Comparison of ENCODE assay signal across 8 cellular contexts in the genomic region with DNA sequence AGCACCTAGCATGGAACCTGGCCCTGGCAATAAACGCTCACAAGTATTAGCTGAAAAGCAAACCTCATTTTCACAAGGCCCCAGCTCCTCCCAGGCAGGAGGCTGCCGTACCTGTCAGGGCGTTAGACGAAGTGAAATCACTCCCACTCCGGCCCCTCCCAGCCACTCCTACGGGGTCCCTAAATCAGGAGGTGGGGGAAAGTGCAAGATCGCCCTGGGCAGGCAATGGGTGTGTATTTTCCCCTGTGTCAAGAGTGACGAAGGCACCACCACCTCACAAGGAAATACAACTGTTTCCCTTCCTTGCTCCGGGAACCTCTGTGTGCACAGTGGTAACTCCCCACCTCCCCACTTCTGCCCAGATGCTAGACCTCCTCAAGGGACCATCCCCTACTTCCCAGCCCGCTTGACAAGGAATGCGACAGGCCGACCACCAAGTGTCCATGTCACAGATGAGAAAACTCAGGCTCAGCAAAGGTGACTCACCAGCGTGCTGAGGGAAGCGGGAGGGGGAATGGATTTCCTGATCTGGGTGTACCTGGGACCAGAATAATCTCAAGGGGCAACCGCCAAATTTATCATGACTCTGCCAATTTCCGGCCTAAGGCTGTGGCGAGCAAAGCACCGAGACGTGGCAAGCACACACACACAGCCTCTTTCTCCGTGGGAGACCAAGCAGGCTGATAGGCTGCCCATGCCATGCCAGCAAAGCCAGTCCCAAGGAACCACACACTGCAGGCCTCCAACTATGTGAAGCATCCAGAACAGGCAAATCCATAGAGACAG. TPM values are rescaled to one million over a fixed set of nuclear protein-coding genes. Genes with fewer than 3 reads are reported as not detected.
DNase-seq lines count a peak whose midpoint lies in the region; TF ChIP-seq lines count a peak whose summit lies in the region.

No MANE protein-coding gene starts in this region.

- H3K27me3 Mint-ChIP-seq in T-helper 1 cell treated with Interleukin-12 subunit alpha and Interleukin-12 subunit beta and Interleukin-4 antibody, amounts not matched to agents 30 μg/mL and 1 μg/mL, for 36 hours (ENCODE audit: low read depth) = no peaks in the 10 kb centered on the region

- no peak for DNase-seq in GM12864 (ENCODE audit: low read depth)
- peak; percentile 14 for DNase-seq in brain microvascular endothelial cell
- DNase-seq in renal cortical epithelial cell (ENCODE audit: low read depth) = peak; percentile 60
- no peak for DNase-seq in DMS 273 (lab: John Stamatoyannopoulos, UW; ENCODE audit: unreplicated experiment)
- no peak for DNase-seq in iPS-NIHi11 (ENCODE audit: low spot score)
- no peak for DNase-seq in NCI-H524 (lab: John Stamatoyannopoulos, UW)
- DNase-seq in posterior vena cava (ENCODE audit: low spot score) = no peak

- H3K36me3 ChIP-seq in brain microvascular endothelial cell (replicated peaks) = peaks cover 2% of the 10 kb centered on the region

- H3K36me3 Mint-ChIP-seq in T-helper 1 cell treated with Interleukin-12 subunit alpha and Interleukin-12 subunit beta and Interleukin-4 antibody, amounts not matched to agents 30 μg/mL and 1 μg/mL, for 36 hours (ENCODE audit: low read depth) = peaks cover 32% of the 10 kb centered on the region

- H3K27me3 ChIP-seq in brain microvascular endothelial cell (replicated peaks) = no peaks in the 10 kb centered on the region

- peaks cover 47% of the 10 kb centered on the region for H3K4me1 Mint-ChIP-seq in T-helper 1 cell treated with Interleukin-12 subunit alpha and Interleukin-12 subunit beta and Interleukin-4 antibody, amounts not matched to agents 30 μg/mL and 1 μg/mL, for 36 hours (ENCODE audit: low read depth)

- H3K4me3 Mint-ChIP-seq in T-helper 1 cell treated with Interleukin-12 subunit alpha and Interleukin-12 subunit beta and Interleukin-4 antibody, amounts not matched to agents 30 μg/mL and 1 μg/mL, for 36 hours = peak overlapping the region; percentile 89

- H3K4me3 ChIP-seq in GM12864 (ENCODE audit: low read depth, low read length) (peak overlapping the region; percentile 6), brain microvascular endothelial cell (ENCODE audit: low read depth, low read length) (no peak overlapping the region)

- in situ Hi-C loops in brain microvascular endothelial cell (cut with HindIII; ENCODE audit: low pct_ligation_motif_present, low sequenced_read_pairs) = no loop called here

- H3K27ac ChIP-seq in brain microvascular endothelial cell = no peak overlapping the region

- H3K9me3 Mint-ChIP-seq in T-helper 1 cell treated with Interleukin-12 subunit alpha and Interleukin-12 subunit beta and Interleukin-4 antibody, amounts not matched to agents 30 μg/mL and 1 μg/mL, for 36 hours = no peaks in the 10 kb centered on the region

- intact Hi-C loops in posterior vena cava (cut with DNase I) = no loop called here

- H3K27ac Mint-ChIP-seq in T-helper 1 cell treated with Interleukin-12 subunit alpha and Interleukin-12 subunit beta and Interleukin-4 antibody, amounts not matched to agents 30 μg/mL and 1 μg/mL, for 36 hours = peak overlapping the region; percentile 95

- TF ChIP-seq CTCF in GM12864 (IDR thresholded peaks at IDR 0.05; ENCODE audit: low read depth, low read length, missing control alignments) (no peak), brain microvascular endothelial cell (IDR thresholded peaks at IDR 0.05; ENCODE audit: low read depth, low read length, missing control alignments) (no peak)

RNA-seq across cellular contexts. Expression of gene PPP6R1, which starts 7.3 kb away (rescaled TPM):
- total RNA-seq in renal cortical epithelial cell (22.1 and 74.3 TPM in 2 replicates), posterior vena cava (10 to 100 TPM; 40.6 to 46.0 TPM)

RNA-seq across cellular contexts. Expression of gene TMEM86B, which starts 22.9 kb away (rescaled TPM):
- total RNA-seq in renal cortical epithelial cell (0.94 TPM in 1 of 2 replicates, not detected in the other), posterior vena cava (1 to 10 TPM; 1.6 to 1.7 TPM)

RNA-seq across cellular contexts. Expression of gene HSPBP1, which starts 28.4 kb away (rescaled TPM):
- total RNA-seq in renal cortical epithelial cell (38.6 and 46.9 TPM in 2 replicates), posterior vena cava (10 to 100 TPM; 19.8 to 20.1 TPM)

RNA-seq across cellular contexts. Expression of gene BRSK1, which starts 32.3 kb away (rescaled TPM):
- total RNA-seq in renal cortical epithelial cell (0.52 and 4.5 TPM in 2 replicates), posterior vena cava (1 to 10 TPM; 7.2 to 9.2 TPM)

RNA-seq across cellular contexts. Expression of gene PTPRH, which starts 42.2 kb away (rescaled TPM):
- total RNA-seq in renal cortical epithelial cell = 0.55 and 4.9 TPM in 2 replicates
- 1 to 10 TPM in 1 of 2 donors, under 1 TPM in 1; 0.81 to 1.6 TPM for total RNA-seq in posterior vena cava

Comparison
In these comparisons a context has a peak if more than half of its experiments do, and no peak if none do; other contexts are left out.
1. DNase-seq: peak in brain microvascular endothelial cell (single experiment) and renal cortical epithelial cell (single experiment); none in GM12864 (single experiment), DMS 273 (single experiment), iPS-NIHi11 (single experiment), NCI-H524 (0 of 2) and posterior vena cava (single experiment).